Comparison of ENCODE assay signal across 14 cellular contexts in the genomic region with DNA sequence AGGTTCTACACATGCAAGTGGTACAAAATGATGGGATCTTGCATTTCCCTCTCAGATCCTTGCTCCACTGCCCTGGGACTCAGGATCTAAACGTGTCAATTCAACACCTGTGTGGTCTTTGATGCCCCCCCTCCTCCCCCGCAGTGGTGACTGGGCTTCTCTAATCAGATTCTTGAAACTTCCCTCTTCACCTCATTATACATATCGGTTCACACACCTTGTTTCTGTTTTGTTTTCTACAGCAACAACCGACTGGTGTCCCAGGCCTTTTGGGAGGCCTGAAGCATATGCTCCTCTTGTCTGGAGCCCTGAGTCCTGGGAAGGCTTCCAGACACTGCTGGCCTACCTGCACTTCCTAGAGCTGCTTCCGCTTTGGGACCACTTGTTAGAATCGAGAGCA. TPM values are rescaled to one million over a fixed set of nuclear protein-coding genes. Genes with fewer than 3 reads are reported as not detected.
DNase-seq lines count a peak whose midpoint lies in the region; ATAC-seq, FAIRE-seq and TF ChIP-seq lines count a peak whose summit lies in the region.
"Had no signal": no experiment of that assay in that cellular context is flagged by ENCODE, and none has a peak within 500 bp of the region (broad histone marks: within the 10 kb centered on the region; RNA-seq: fewer than 3 reads in every experiment).

No MANE protein-coding gene starts in this region.

- no peak overlapping the region for H3K4me3 ChIP-seq in Peyer's patch

- no peaks in the 10 kb centered on the region for H3K27me3 Mint-ChIP-seq in activated naive CD4-positive, alpha-beta T cell treated with anti-CD3 and anti-CD28 coated beads for 36 hours (ENCODE audit: low read depth)
- H3K27me3 Mint-ChIP-seq in stimulated activated memory B cell treated with anti-CD40 and anti-IgM and Interleukin-4, amounts not matched to agents 10 μg/mL and 1 μg/mL and 100 μg/mL, for 72 hours: no peaks in the 10 kb centered on the region

- H3K9me3 ChIP-seq in Peyer's patch: no peaks in the 10 kb centered on the region

- peaks cover 41% of the 10 kb centered on the region for H3K4me1 Mint-ChIP-seq in activated naive CD4-positive, alpha-beta T cell treated with anti-CD3 and anti-CD28 coated beads for 36 hours (ENCODE audit: low read depth)
- H3K4me1 Mint-ChIP-seq in stimulated activated memory B cell treated with anti-CD40 and anti-IgM and Interleukin-4, amounts not matched to agents 10 μg/mL and 1 μg/mL and 100 μg/mL, for 72 hours: peaks cover 16% of the 10 kb centered on the region

- TF ChIP-seq CTCF in Peyer's patch (IDR thresholded peaks at IDR 0.05): no peak

- H3K4me3 Mint-ChIP-seq in activated naive CD4-positive, alpha-beta T cell treated with anti-CD3 and anti-CD28 coated beads for 36 hours: peak overlapping the region; percentile 25
- no peak overlapping the region for H3K4me3 Mint-ChIP-seq in stimulated activated memory B cell treated with anti-CD40 and anti-IgM and Interleukin-4, amounts not matched to agents 10 μg/mL and 1 μg/mL and 100 μg/mL, for 72 hours

- DNase-seq in activated T-cell treated with anti-CD3 and anti-CD28 coated beads for 4 hours (peak; percentile 22), RCC 7860 (ENCODE audit: low spot score) (no peak), Peyer's patch (no peak)
- DNase-seq in activated T-cell treated with anti-CD3 and anti-CD28 coated beads, Interleukin-2, amount 50 U/mL, for 48 hours: no peak
- peak; percentile 71 for DNase-seq in activated naive CD4-positive, alpha-beta T cell treated with anti-CD3 and anti-CD28 coated beads for 36 hours
- DNase-seq: ACHN, NCI-H2107 had no signal

- H3K27me3 ChIP-seq in Peyer's patch: no peaks in the 10 kb centered on the region

- no peaks in the 10 kb centered on the region for H3K36me3 ChIP-seq in Peyer's patch

- no peak overlapping the region for H3K27ac Mint-ChIP-seq in activated naive CD4-positive, alpha-beta T cell treated with anti-CD3 and anti-CD28 coated beads for 36 hours
- peak overlapping the region; percentile 63 for H3K27ac Mint-ChIP-seq in stimulated activated memory B cell treated with anti-CD40 and anti-IgM and Interleukin-4, amounts not matched to agents 10 μg/mL and 1 μg/mL and 100 μg/mL, for 72 hours
- H3K27ac Mint-ChIP-seq: progenitor cell of endocrine pancreas had no signal

- H3K9me3 Mint-ChIP-seq in activated naive CD4-positive, alpha-beta T cell treated with anti-CD3 and anti-CD28 coated beads for 36 hours: no peaks in the 10 kb centered on the region
- H3K9me3 Mint-ChIP-seq in stimulated activated memory B cell treated with anti-CD40 and anti-IgM and Interleukin-4, amounts not matched to agents 10 μg/mL and 1 μg/mL and 100 μg/mL, for 72 hours: peaks cover 5% of the 10 kb centered on the region

- CTCF ChIA-PET in activated naive CD4-positive, alpha-beta T cell treated with anti-CD3 and anti-CD28 coated beads for 36 hours (lab: Charles Lee): interaction anchor here (1.0 to 1.5 kb wide), 2 partner anchors 21 to 54 kb away, joined by 3 to 4 read pairs; no protein-coding TSS in a partner anchor

- no peak for TF ChIP-seq POLR2A in Peyer's patch (IDR thresholded peaks at IDR 0.05)

- peak; percentile 91 for ATAC-seq in HG02798 (IDR thresholded peaks at IDR 0.05; ENCODE audit: poor library complexity, unreplicated experiment)
- ATAC-seq in stimulated activated memory B cell treated with anti-CD40 and anti-IgM and Interleukin-4, amounts not matched to agents 10 μg/mL and 1 μg/mL and 100 μg/mL, for 72 hours: peak; percentile 35
- no peak for ATAC-seq in HG02970 (IDR thresholded peaks at IDR 0.05; ENCODE audit: low FRiP score, unreplicated experiment)

- H3K4me1 ChIP-seq in Peyer's patch: no peaks in the 10 kb centered on the region

- peaks cover 4% of the 10 kb centered on the region for H3K36me3 Mint-ChIP-seq in activated naive CD4-positive, alpha-beta T cell treated with anti-CD3 and anti-CD28 coated beads for 36 hours (ENCODE audit: low read depth)
- H3K36me3 Mint-ChIP-seq in stimulated activated memory B cell treated with anti-CD40 and anti-IgM and Interleukin-4, amounts not matched to agents 10 μg/mL and 1 μg/mL and 100 μg/mL, for 72 hours: no peaks in the 10 kb centered on the region

- no peak for FAIRE-seq in RCC 7860 (lab: Jason Lieb, UNC)
- FAIRE-seq: islet of Langerhans had no signal

- intact Hi-C loops in activated naive CD4-positive, alpha-beta T cell treated with anti-CD3 and anti-CD28 coated beads for 36 hours (cut with micrococcal nuclease): loop anchor here (1.0 kb wide), 1 partner anchor 13 kb away; no protein-coding TSS in a partner anchor

- H3K27ac ChIP-seq in Peyer's patch: no peak overlapping the region
- H3K27ac ChIP-seq: HL-60 had no signal

RNA-seq across cellular contexts. Expression of a gene that starts 20.0 kb away (rescaled TPM):
- total RNA-seq in activated naive CD4-positive, alpha-beta T cell treated with anti-CD3 and anti-CD28 coated beads for 36 hours: 1 to 10 TPM; 1.0 to 2.3 TPM
- total RNA-seq in Peyer's patch: 1 to 10 TPM in 2 of 4 donors, not detected in 2; 3.4 to 4.1 TPM
- total RNA-seq: SK-MEL-5 had no signal

Comparison
In these comparisons a context has a peak if more than half of its experiments do, and no peak if none do; other contexts are left out.
1. DNase-seq: peak in activated T-cell treated with anti-CD3 and anti-CD28 coated beads for 4 hours (single experiment) and activated naive CD4-positive, alpha-beta T cell treated with anti-CD3 and anti-CD28 coated beads for 36 hours (single experiment); none in activated T-cell treated with anti-CD3 and anti-CD28 coated beads, Interleukin-2, amount 50 U/mL, for 48 hours (0 of 2), RCC 7860 (single experiment) and Peyer's patch (0 of 3).